ENCODE assay signal across 1 cellular context in genomic region chr5:65924366-65925093, GRCh38.
TF ChIP-seq lines count a peak whose summit lies in the region.

No MANE protein-coding gene starts in this region.

TF ChIP-seq in HCT116, 20 proteins besides CTCF, POLR2A, EP300 and RAD21 (continued from another document):
- TF ChIP-seq, protein P1, sequence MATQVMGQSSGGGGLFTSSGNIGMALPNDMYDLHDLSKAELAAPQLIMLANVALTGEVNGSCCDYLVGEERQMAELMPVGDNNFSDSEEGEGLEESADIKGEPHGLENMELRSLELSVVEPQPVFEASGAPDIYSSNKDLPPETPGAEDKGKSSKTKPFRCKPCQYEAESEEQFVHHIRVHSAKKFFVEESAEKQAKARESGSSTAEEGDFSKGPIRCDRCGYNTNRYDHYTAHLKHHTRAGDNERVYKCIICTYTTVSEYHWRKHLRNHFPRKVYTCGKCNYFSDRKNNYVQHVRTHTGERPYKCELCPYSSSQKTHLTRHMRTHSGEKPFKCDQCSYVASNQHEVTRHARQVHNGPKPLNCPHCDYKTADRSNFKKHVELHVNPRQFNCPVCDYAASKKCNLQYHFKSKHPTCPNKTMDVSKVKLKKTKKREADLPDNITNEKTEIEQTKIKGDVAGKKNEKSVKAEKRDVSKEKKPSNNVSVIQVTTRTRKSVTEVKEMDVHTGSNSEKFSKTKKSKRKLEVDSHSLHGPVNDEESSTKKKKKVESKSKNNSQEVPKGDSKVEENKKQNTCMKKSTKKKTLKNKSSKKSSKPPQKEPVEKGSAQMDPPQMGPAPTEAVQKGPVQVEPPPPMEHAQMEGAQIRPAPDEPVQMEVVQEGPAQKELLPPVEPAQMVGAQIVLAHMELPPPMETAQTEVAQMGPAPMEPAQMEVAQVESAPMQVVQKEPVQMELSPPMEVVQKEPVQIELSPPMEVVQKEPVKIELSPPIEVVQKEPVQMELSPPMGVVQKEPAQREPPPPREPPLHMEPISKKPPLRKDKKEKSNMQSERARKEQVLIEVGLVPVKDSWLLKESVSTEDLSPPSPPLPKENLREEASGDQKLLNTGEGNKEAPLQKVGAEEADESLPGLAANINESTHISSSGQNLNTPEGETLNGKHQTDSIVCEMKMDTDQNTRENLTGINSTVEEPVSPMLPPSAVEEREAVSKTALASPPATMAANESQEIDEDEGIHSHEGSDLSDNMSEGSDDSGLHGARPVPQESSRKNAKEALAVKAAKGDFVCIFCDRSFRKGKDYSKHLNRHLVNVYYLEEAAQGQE (IDR thresholded peaks at IDR 0.05; ENCODE audit: low read depth), result no peak
- no peak for TF ChIP-seq SIN3A (IDR thresholded peaks at IDR 0.05; ENCODE audit: low read depth)
- no peak for TF ChIP-seq SRF (IDR thresholded peaks at IDR 0.05; ENCODE audit: low read depth)
- TF ChIP-seq, protein P2, sequence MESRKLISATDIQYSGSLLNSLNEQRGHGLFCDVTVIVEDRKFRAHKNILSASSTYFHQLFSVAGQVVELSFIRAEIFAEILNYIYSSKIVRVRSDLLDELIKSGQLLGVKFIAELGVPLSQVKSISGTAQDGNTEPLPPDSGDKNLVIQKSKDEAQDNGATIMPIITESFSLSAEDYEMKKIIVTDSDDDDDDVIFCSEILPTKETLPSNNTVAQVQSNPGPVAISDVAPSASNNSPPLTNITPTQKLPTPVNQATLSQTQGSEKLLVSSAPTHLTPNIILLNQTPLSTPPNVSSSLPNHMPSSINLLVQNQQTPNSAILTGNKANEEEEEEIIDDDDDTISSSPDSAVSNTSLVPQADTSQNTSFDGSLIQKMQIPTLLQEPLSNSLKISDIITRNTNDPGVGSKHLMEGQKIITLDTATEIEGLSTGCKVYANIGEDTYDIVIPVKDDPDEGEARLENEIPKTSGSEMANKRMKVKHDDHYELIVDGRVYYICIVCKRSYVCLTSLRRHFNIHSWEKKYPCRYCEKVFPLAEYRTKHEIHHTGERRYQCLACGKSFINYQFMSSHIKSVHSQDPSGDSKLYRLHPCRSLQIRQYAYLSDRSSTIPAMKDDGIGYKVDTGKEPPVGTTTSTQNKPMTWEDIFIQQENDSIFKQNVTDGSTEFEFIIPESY (IDR thresholded peaks at IDR 0.05; ENCODE audit: extremely low read depth, insufficient replicate concordance, low read length), result no peak
- no peak for TF ChIP-seq FOSL1 (IDR thresholded peaks at IDR 0.05; ENCODE audit: low read depth)
- TF ChIP-seq EZH2phosphoT487 (IDR thresholded peaks at IDR 0.05; ENCODE audit: borderline replicate concordance), result no peak
- no peak for TF ChIP-seq CBX3 (IDR thresholded peaks at IDR 0.05; ENCODE audit: low read depth)
- TF ChIP-seq ZFX (IDR thresholded peaks at IDR 0.05), result no peak
